ENCODE assay signal across 8 cellular contexts in genomic region chr3:120095226-120096165, GRCh38. TPM values are rescaled to one million over a fixed set of nuclear protein-coding genes. Genes with fewer than 3 reads are reported as not detected.
DNase-seq lines count a peak whose midpoint lies in the region; ATAC-seq and TF ChIP-seq lines count a peak whose summit lies in the region.

No MANE protein-coding gene starts in this region.

- CTCF ChIA-PET in CD4-positive, alpha-beta T cell (lab: Charles Lee): interaction anchor here (0.7 to 1.4 kb wide), 3 partner anchors 52 to 647 kb away, joined by 3 to 5 read pairs (median 4); partner anchors contain the start of genes GTF2E1 and RABL3
- CTCF ChIA-PET in activated CD8-positive, alpha-beta T cell treated with anti-CD3 and anti-CD28 coated beads, Interleukin-2, amount 10 ng/mL, durations not matched to agents 7 days and 5 days (lab: Charles Lee): interaction anchor here (0.6 to 2.7 kb wide), 8 partner anchors 9 to 683 kb away, joined by 3 to 25 read pairs (median 4); partner anchors contain the start of gene LRRC58

- POLR2A ChIA-PET in CD4-positive, alpha-beta T cell (lab: Charles Lee): interaction anchor here (0.6 to 3.8 kb wide), 46 partner anchors 10 to 1740 kb away, joined by 3 to 62 read pairs (median 4); partner anchors contain the start of genes COX17, EAF2, GTF2E1 and IQCB1
- POLR2A ChIA-PET in activated CD8-positive, alpha-beta T cell treated with anti-CD3 and anti-CD28 coated beads, Interleukin-2, amount 10 ng/mL, durations not matched to agents 7 days and 5 days (lab: Charles Lee): interaction anchor here (0.6 to 4.2 kb wide), 40 partner anchors 9 to 500 kb away, joined by 3 to 24 read pairs (median 4); partner anchors contain the start of genes LRRC58 and NDUFB4

- no peaks in the 10 kb centered on the region for H3K9me3 ChIP-seq in CD4-positive, alpha-beta T cell (ENCODE audit: control insufficient read depth, low read length)

- peak; percentile 19 for ATAC-seq in CD4-positive, alpha-beta T cell (ENCODE audit: poor library complexity)
- ATAC-seq in GM19395 (IDR thresholded peaks at IDR 0.05; ENCODE audit: unreplicated experiment) (peak; percentile 54), HG03521 (IDR thresholded peaks at IDR 0.05; ENCODE audit: unreplicated experiment) (peak; percentile 37)
- ATAC-seq in activated CD8-positive, alpha-beta T cell treated with anti-CD3 and anti-CD28 coated beads, Interleukin-2, amount 10 ng/mL, durations not matched to agents 7 days and 5 days: peak; percentile 50

- H3K27me3 Mint-ChIP-seq in CD4-positive, alpha-beta T cell: no peaks in the 10 kb centered on the region
- no peaks in the 10 kb centered on the region for H3K27me3 Mint-ChIP-seq in activated CD8-positive, alpha-beta T cell treated with anti-CD3 and anti-CD28 coated beads, Interleukin-2, amount 10 ng/mL, durations not matched to agents 7 days and 5 days (ENCODE audit: low read depth)

- H3K9me3 Mint-ChIP-seq in CD4-positive, alpha-beta T cell: no peaks in the 10 kb centered on the region
- H3K9me3 Mint-ChIP-seq in activated CD8-positive, alpha-beta T cell treated with anti-CD3 and anti-CD28 coated beads, Interleukin-2, amount 10 ng/mL, durations not matched to agents 7 days and 5 days (ENCODE audit: insufficient read depth): no peaks in the 10 kb centered on the region

- H3K27me3 ChIP-seq in CD4-positive, alpha-beta T cell (ENCODE audit: control insufficient read depth, insufficient read depth, low read length): no peaks in the 10 kb centered on the region

- peaks cover 27% of the 10 kb centered on the region for H3K4me1 Mint-ChIP-seq in CD4-positive, alpha-beta T cell (ENCODE audit: low read depth)
- H3K4me1 Mint-ChIP-seq in activated CD8-positive, alpha-beta T cell treated with anti-CD3 and anti-CD28 coated beads, Interleukin-2, amount 10 ng/mL, durations not matched to agents 7 days and 5 days (ENCODE audit: low read depth): peaks cover 31% of the 10 kb centered on the region

- intact Hi-C loops in CD4-positive, alpha-beta T cell (cut with DNase I, micrococcal nuclease): loop anchor here (2.0 to 10.0 kb wide), 11 partner anchors 51 to 771 kb away; partner anchors contain the start of genes COX17 (in 2 of the 2), NDUFB4 (in 2 of the 2), TMEM39A (in 2 of the 2) and GTF2E1 (in 1 of the 2)

- H3K4me3 Mint-ChIP-seq in CD4-positive, alpha-beta T cell: no peak overlapping the region
- H3K4me3 Mint-ChIP-seq in activated CD8-positive, alpha-beta T cell treated with anti-CD3 and anti-CD28 coated beads, Interleukin-2, amount 10 ng/mL, durations not matched to agents 7 days and 5 days: no peak overlapping the region

- H3K27ac Mint-ChIP-seq in CD4-positive, alpha-beta T cell: no peak overlapping the region
- no peak overlapping the region for H3K27ac Mint-ChIP-seq in activated CD8-positive, alpha-beta T cell treated with anti-CD3 and anti-CD28 coated beads, Interleukin-2, amount 10 ng/mL, durations not matched to agents 7 days and 5 days

- peak overlapping the region; percentile 100 for H3K27ac ChIP-seq in CD4-positive, alpha-beta T cell (ENCODE audit: low read depth, low read length)

- DNase-seq in CD4-positive, alpha-beta T cell: peak; percentile 61 to 81 (median 76)
- DNase-seq in NCI-H82 (lab: John Stamatoyannopoulos, UW): peak; percentile 95
- DNase-seq in activated CD8-positive, alpha-beta T cell treated with anti-CD3 and anti-CD28 coated beads, Interleukin-2, amount 10 ng/mL, durations not matched to agents 7 days and 5 days: peak; percentile 95
- DNase-seq in effector CD8-positive, alpha-beta T cell (lab: John Stamatoyannopoulos, UW): peak; percentile 81
- DNase-seq in lung microvascular endothelial cell (ENCODE audit: low read depth in 2 of 2): peak; percentile 94 to 95
- DNase-seq in stimulated activated CD4-positive, alpha-beta T cell treated with anti-CD3 and anti-CD28 coated beads, TNF-alpha, amount 100 ng/mL, for 4 hours (ENCODE audit: low read depth in 3 of 3): peak; percentile 53 to 64 (median 54)

- no peak for TF ChIP-seq CTCF in CD4-positive, alpha-beta T cell (IDR thresholded peaks at IDR 0.05)

- peaks cover 23% of the 10 kb centered on the region for H3K36me3 Mint-ChIP-seq in CD4-positive, alpha-beta T cell (ENCODE audit: low read depth)
- peaks cover 23% of the 10 kb centered on the region for H3K36me3 Mint-ChIP-seq in activated CD8-positive, alpha-beta T cell treated with anti-CD3 and anti-CD28 coated beads, Interleukin-2, amount 10 ng/mL, durations not matched to agents 7 days and 5 days (ENCODE audit: low read depth)

RNA-seq across cellular contexts. Expression of gene GSK3B, which starts 1.2 kb away (rescaled TPM):
- 10 to 100 TPM; 27.9 to 29.1 TPM for total RNA-seq in CD4-positive, alpha-beta T cell
- total RNA-seq in activated CD8-positive, alpha-beta T cell treated with anti-CD3 and anti-CD28 coated beads, Interleukin-2, amount 10 ng/mL, durations not matched to agents 7 days and 5 days: 10 to 100 TPM; 40.0 to 43.0 TPM
- total RNA-seq in lung microvascular endothelial cell: 24.6 and 28.0 TPM in 2 replicates

Comparison
In these comparisons a context has a peak if more than half of its experiments do, and no peak if none do; other contexts are left out.
1. Peak in every context shown above with its lines: DNase-seq, ATAC-seq and H3K27ac ChIP-seq.